In the genomic region with DNA sequence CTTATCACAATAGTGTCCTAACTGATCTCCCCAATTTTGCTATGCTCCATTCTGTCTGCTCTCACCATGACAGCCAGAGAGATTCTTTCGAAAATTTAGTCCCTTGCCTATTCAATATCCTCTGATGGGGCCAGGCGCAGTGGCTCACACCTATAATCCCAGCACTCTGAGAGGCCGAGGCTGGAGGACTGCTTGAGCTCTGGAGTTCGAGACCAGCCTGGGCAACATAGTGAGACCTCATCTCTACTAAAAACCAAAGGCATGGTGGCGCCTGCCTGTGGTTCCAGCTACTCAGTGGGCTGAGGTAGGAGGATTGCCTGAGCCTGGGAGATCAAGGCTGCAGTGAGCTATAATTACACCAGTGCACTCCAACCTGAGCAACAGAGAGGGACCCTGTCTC, we compare ENCODE assay signal across 23 cellular contexts. TPM values are rescaled to one million over a fixed set of nuclear protein-coding genes. Genes with fewer than 3 reads are reported as not detected.
DNase-seq lines count a peak whose midpoint lies in the region; ATAC-seq and TF ChIP-seq lines count a peak whose summit lies in the region.
"Had no signal": no experiment of that assay in that cellular context is flagged by ENCODE, and none has a peak within 500 bp of the region (broad histone marks: within the 10 kb centered on the region; RNA-seq: fewer than 3 reads in every experiment).

No MANE protein-coding gene starts in this region.

- H3K79me2 ChIP-seq in osteoblast (ENCODE audit: insufficient read depth, low read length), result no peaks in the 10 kb centered on the region

- H3K27ac Mint-ChIP-seq in activated naive CD4-positive, alpha-beta T cell treated with anti-CD3 and anti-CD28 coated beads, Interleukin-2, amount 10 ng/mL, durations not matched to agents 7 days and 5 days, result no peak overlapping the region
- no peak overlapping the region for H3K27ac Mint-ChIP-seq in type B pancreatic cell
- H3K27ac Mint-ChIP-seq: CD4-positive, alpha-beta memory T cell; HFFc6 had no signal

- WGBS in sigmoid colon, 2 donors, result 88 to 92% methylated on average over 5 of the region's 5 CpGs

- H3K9me3 ChIP-seq in osteoblast (ENCODE audit: low read depth, low read length), result no peaks in the 10 kb centered on the region
- H3K9me3 ChIP-seq in sigmoid colon, result peaks cover 0 to 4% (median 0%) of the 10 kb centered on the region in 4 donors
- H3K9me3 ChIP-seq: BE2C, HAP-1 had no signal

- TF ChIP-seq POLR2A in sigmoid colon (IDR thresholded peaks at IDR 0.05), result no peak

- H3K27me3 ChIP-seq in osteoblast (ENCODE audit: insufficient read depth, low read length) (peaks cover 5% of the 10 kb centered on the region), sigmoid colon (peaks cover 0 to 29% (median 0%) of the 10 kb centered on the region in 3 donors)
- H3K27me3 ChIP-seq: BE2C; BLaER1 treated with 17β-estradiol and CSF1 and Interleukin-3, amounts not matched to agents 10 nM and 100 nM had no signal

- TF ChIP-seq CTCF in osteoblast (IDR thresholded peaks at IDR 0.05; ENCODE audit: extremely low read depth, low read depth, low read length) (no peak), sigmoid colon (IDR thresholded peaks at IDR 0.05) (no peak), type B pancreatic cell (conservative IDR thresholded peaks at IDR 0.05) (no peak)

- DNase-seq in activated naive CD4-positive, alpha-beta T cell treated with anti-CD3 and anti-CD28 coated beads, Interleukin-2, amount 10 ng/mL, durations not matched to agents 7 days and 5 days, result peak; percentile 5
- no peak for DNase-seq in activated naive CD4-positive, alpha-beta T cell treated with Interleukin-2 at 50 U/mL for 16 hours
- DNase-seq in osteoblast (ENCODE audit: insufficient read length, low spot score, missing footprints) (peak; percentile 43), sigmoid colon (peak; percentile 39), type B pancreatic cell (ENCODE audit: extremely low spot score, unreplicated experiment) (no peak)
- DNase-seq: 8988T; ACHN; AML-193; BE2C; CD4-positive, alpha-beta memory T cell; DMS 273 treated with DMSO at 0.1 percent for 48 hours; DMS53; DMS79 treated with DMSO at 0.1 percent for 48 hours; GF-D8; GOT3; HFFc6 had no signal

- H3K4me3 ChIP-seq in osteoblast (ENCODE audit: insufficient read depth, low read length) (no peak overlapping the region), sigmoid colon (no peak overlapping the region)
- H3K4me3 ChIP-seq: A549; BLaER1 treated with 17β-estradiol and CSF1 and Interleukin-3, amounts not matched to agents 10 nM and 100 nM; HAP-1 had no signal

- H2AFZ ChIP-seq in osteoblast (ENCODE audit: low read length), result no peak overlapping the region

- no peaks in the 10 kb centered on the region for H4K20me1 ChIP-seq in osteoblast (ENCODE audit: insufficient read depth, low read length)
- H4K20me1 ChIP-seq: BLaER1 treated with 17β-estradiol and CSF1 and Interleukin-3, amounts not matched to agents 10 nM and 100 nM had no signal

- peaks cover 36% of the 10 kb centered on the region for H3K27me3 Mint-ChIP-seq in activated naive CD4-positive, alpha-beta T cell treated with anti-CD3 and anti-CD28 coated beads, Interleukin-2, amount 10 ng/mL, durations not matched to agents 7 days and 5 days
- peaks cover 80% of the 10 kb centered on the region for H3K27me3 Mint-ChIP-seq in type B pancreatic cell

- H3K4me1 Mint-ChIP-seq in activated naive CD4-positive, alpha-beta T cell treated with anti-CD3 and anti-CD28 coated beads, Interleukin-2, amount 10 ng/mL, durations not matched to agents 7 days and 5 days, result no peaks in the 10 kb centered on the region
- no peaks in the 10 kb centered on the region for H3K4me1 Mint-ChIP-seq in type B pancreatic cell (ENCODE audit: unreplicated experiment)

- no peaks in the 10 kb centered on the region for H3K4me1 ChIP-seq in osteoblast (ENCODE audit: insufficient read depth, low read length)
- no peaks in the 10 kb centered on the region for H3K4me1 ChIP-seq in sigmoid colon
- H3K4me1 ChIP-seq: A549, BE2C had no signal

- H3K4me3 Mint-ChIP-seq in activated naive CD4-positive, alpha-beta T cell treated with anti-CD3 and anti-CD28 coated beads, Interleukin-2, amount 10 ng/mL, durations not matched to agents 7 days and 5 days, result no peak overlapping the region
- H3K4me3 Mint-ChIP-seq in type B pancreatic cell, result no peak overlapping the region
- H3K4me3 Mint-ChIP-seq: CD4-positive, alpha-beta memory T cell; HFFc6 had no signal

- no peaks in the 10 kb centered on the region for H3K9me3 Mint-ChIP-seq in activated naive CD4-positive, alpha-beta T cell treated with anti-CD3 and anti-CD28 coated beads, Interleukin-2, amount 10 ng/mL, durations not matched to agents 7 days and 5 days
- H3K9me3 Mint-ChIP-seq in type B pancreatic cell, result no peaks in the 10 kb centered on the region
- H3K9me3 Mint-ChIP-seq: HFFc6 had no signal

- TF ChIP-seq EP300 in sigmoid colon (IDR thresholded peaks at IDR 0.05), result no peak

- no peak overlapping the region for H3K27ac ChIP-seq in osteoblast (ENCODE audit: low read depth, low read length)
- H3K27ac ChIP-seq in sigmoid colon, result no peak overlapping the region
- H3K27ac ChIP-seq: A549; BLaER1 treated with 17β-estradiol and CSF1 and Interleukin-3, amounts not matched to agents 10 nM and 100 nM had no signal

- no peak overlapping the region for H3K4me2 ChIP-seq in osteoblast (ENCODE audit: insufficient read depth, low read length)
- H3K4me2 ChIP-seq: A549; BLaER1 treated with 17β-estradiol and CSF1 and Interleukin-3, amounts not matched to agents 10 nM and 100 nM had no signal

- H3K36me3 ChIP-seq in osteoblast (ENCODE audit: insufficient read depth, low read length) (no peaks in the 10 kb centered on the region), sigmoid colon (no peaks in the 10 kb centered on the region)
- H3K36me3 ChIP-seq: BE2C; BLaER1 treated with 17β-estradiol and CSF1 and Interleukin-3, amounts not matched to agents 10 nM and 100 nM; HAP-1 had no signal

- intact Hi-C loops in sigmoid colon (cut with DNase I), result no loop called here

- no peaks in the 10 kb centered on the region for H3K36me3 Mint-ChIP-seq in activated naive CD4-positive, alpha-beta T cell treated with anti-CD3 and anti-CD28 coated beads, Interleukin-2, amount 10 ng/mL, durations not matched to agents 7 days and 5 days
- no peaks in the 10 kb centered on the region for H3K36me3 Mint-ChIP-seq in type B pancreatic cell
- H3K36me3 Mint-ChIP-seq: CD4-positive, alpha-beta memory T cell had no signal

- ATAC-seq in GM18502 (IDR thresholded peaks at IDR 0.05; ENCODE audit: poor library complexity, unreplicated experiment) (no peak), HG02798 (IDR thresholded peaks at IDR 0.05; ENCODE audit: poor library complexity, unreplicated experiment) (no peak)
- ATAC-seq: A549 had no signal

- CTCF ChIA-PET in activated naive CD4-positive, alpha-beta T cell treated with anti-CD3 and anti-CD28 coated beads, Interleukin-2, amount 10 ng/mL, durations not matched to agents 7 days and 5 days (lab: Charles Lee), result no interaction called here

RNA-seq across cellular contexts. Expression of gene PDZK1IP1, which starts 16.1 kb away (rescaled TPM):
- total RNA-seq in osteoblast (not detected in 2 replicates), sigmoid colon (not detected), type B pancreatic cell (ENCODE audit: low replicate concordance) (not detected in 2 replicates)
- 100 to 1,000 TPM in 1 of 3 donors, 10 to 100 TPM in 2; 31.9 to 291 (median 35.4) TPM for polyA plus RNA-seq in sigmoid colon
- total RNA-seq: CD4-positive, alpha-beta memory T cell; Daoy; G401; HFFc6 had no signal
- polyA plus RNA-seq: CD4-positive, alpha-beta memory T cell had no signal

RNA-seq across cellular contexts. Expression of gene TAL1, which starts 26.1 kb away (rescaled TPM):
- total RNA-seq in osteoblast, result not detected in 2 replicates
- total RNA-seq in sigmoid colon, result 1 to 10 TPM; 2.3 to 3.9 (median 3.2) TPM
- 1 to 10 TPM in 2 of 3 donors, not detected in 1; 1.2 to 1.4 TPM for polyA plus RNA-seq in sigmoid colon
- total RNA-seq in type B pancreatic cell (ENCODE audit: low replicate concordance), result not detected in 2 replicates
- total RNA-seq: CD4-positive, alpha-beta memory T cell; G401; HFFc6 had no signal
- polyA plus RNA-seq: A549; CD4-positive, alpha-beta memory T cell had no signal

Comparison
In these comparisons a context has a peak if more than half of its experiments do, and no peak if none do; other contexts are left out.
1. DNase-seq: peak in activated naive CD4-positive, alpha-beta T cell treated with anti-CD3 and anti-CD28 coated beads, Interleukin-2, amount 10 ng/mL, durations not matched to agents 7 days and 5 days (single experiment), osteoblast (single experiment) and sigmoid colon (single experiment); none in activated naive CD4-positive, alpha-beta T cell treated with Interleukin-2 at 50 U/mL for 16 hours (single experiment) and type B pancreatic cell (single experiment).